ENCODE assay signal across 8 cellular contexts in genomic region chr13:43159007-43159406, GRCh38.
DNase-seq lines count a peak whose midpoint lies in the region; ATAC-seq and TF ChIP-seq lines count a peak whose summit lies in the region.

No MANE protein-coding gene starts in this region.

- H3K4me1 Mint-ChIP-seq in mesothelial cell of epicardium = peaks cover 40% of the 10 kb centered on the region

- H3K27ac ChIP-seq in mammary epithelial cell (ENCODE audit: insufficient read depth, low read depth, low read length) = no peak overlapping the region

- no peaks in the 10 kb centered on the region for H3K9me3 ChIP-seq in mammary epithelial cell (replicated peaks; ENCODE audit: insufficient read depth, low read length)

- CTCF ChIA-PET in mammary epithelial cell (lab: Charles Lee; ENCODE audit: low non-redundant PET) = no interaction called here

- no peak overlapping the region for H3K4me3 ChIP-seq in mammary epithelial cell (replicated peaks in 1 of 3; ENCODE audit: insufficient read depth in 1 of 3, low read depth in 2 of 3, low read length in 3 of 3)

- no peaks in the 10 kb centered on the region for H3K9me3 Mint-ChIP-seq in mesothelial cell of epicardium

- 24% methylated on average over 3 of the region's 3 CpGs for WGBS in mammary epithelial cell (ENCODE audit: low coverage, missing lambda C conversion rate)

- in situ Hi-C loops in mammary epithelial cell (cut with MboI; ENCODE audit: low sequenced_read_pairs in 2 of 2) = no loop called here

- ATAC-seq in GM21367 (IDR thresholded peaks at IDR 0.05; ENCODE audit: unreplicated experiment) (no peak), GM19035 (IDR thresholded peaks at IDR 0.05; ENCODE audit: unreplicated experiment) (no peak), GM18498 (IDR thresholded peaks at IDR 0.05; ENCODE audit: unreplicated experiment) (no peak)

- no peaks in the 10 kb centered on the region for H3K36me3 Mint-ChIP-seq in mesothelial cell of epicardium

- H3K79me2 ChIP-seq in mammary epithelial cell (ENCODE audit: insufficient read depth, low read length) = no peaks in the 10 kb centered on the region

- peak overlapping the region; percentile 72 for H2AFZ ChIP-seq in mammary epithelial cell (ENCODE audit: low read depth, low read length)

- TF ChIP-seq CTCF in mammary epithelial cell (conservative IDR thresholded peaks at IDR 0.05 in 1 of 2, IDR thresholded peaks at IDR 0.05 in 1 of 2; ENCODE audit: extremely low read depth in 1 of 2, insufficient read depth in 1 of 2, low read depth in 1 of 2, low read length in 2 of 2) = peak; percentile 13 to 14
- no peak for TF ChIP-seq CTCF in mesothelial cell of epicardium (IDR thresholded peaks at IDR 0.05; ENCODE audit: unreplicated experiment)

- no peak overlapping the region for H3K4me2 ChIP-seq in mammary epithelial cell (ENCODE audit: insufficient read depth, low read depth, low read length)

- no TSS peak for BruUV-seq in mammary epithelial cell (replicated peaks; lab: Mats Ljungman, UMichigan)

- no peaks in the 10 kb centered on the region for H3K27me3 ChIP-seq in mammary epithelial cell (ENCODE audit: insufficient read depth, low read length)

- no peak overlapping the region for H3K9ac ChIP-seq in mammary epithelial cell (ENCODE audit: insufficient read depth, low read length)

- H3K4me1 ChIP-seq in mammary epithelial cell (ENCODE audit: insufficient read depth, low read length) = peaks cover 6% of the 10 kb centered on the region

- peak overlapping the region; percentile 80 for H3K27ac Mint-ChIP-seq in mesothelial cell of epicardium

- no peaks in the 10 kb centered on the region for H4K20me1 ChIP-seq in mammary epithelial cell (ENCODE audit: insufficient read depth, low read length)

- DNase-seq in COR-L47 (lab: John Stamatoyannopoulos, UW) (peak; percentile 52), LHCN-M2 (ENCODE audit: low read depth) (peak; percentile 48), mammary epithelial cell (no peak), mesothelial cell of epicardium (ENCODE audit: low spot score in 2 of 2, unreplicated experiment in 2 of 2) (no peak), hippocampal formation (lab: John Stamatoyannopoulos, UW) (no peak)

- no peak overlapping the region for H3K4me3 Mint-ChIP-seq in mesothelial cell of epicardium

- no peaks in the 10 kb centered on the region for H3K27me3 Mint-ChIP-seq in mesothelial cell of epicardium (ENCODE audit: low read depth)

- intact Hi-C loops in mammary epithelial cell (cut with micrococcal nuclease) = no loop called here

- H3K36me3 ChIP-seq in mammary epithelial cell (ENCODE audit: insufficient read depth, low read length) = no peaks in the 10 kb centered on the region

- dilution Hi-C loops in mammary epithelial cell (cut with HindIII; ENCODE audit: low sequenced_read_pairs) = no loop called here

Comparison
In these comparisons a context has a peak if more than half of its experiments do, and no peak if none do; other contexts are left out.
1. DNase-seq: peak in COR-L47 (single experiment) and LHCN-M2 (single experiment); none in mammary epithelial cell (single experiment), mesothelial cell of epicardium (0 of 2) and hippocampal formation (0 of 2).